Comparison of ENCODE assay signal across 8 cellular contexts in genomic region chr14:58638231-58639205, GRCh38. TPM values are rescaled to one million over a fixed set of nuclear protein-coding genes. Genes with fewer than 3 reads are reported as not detected.
DNase-seq lines count a peak whose midpoint lies in the region; ATAC-seq and TF ChIP-seq lines count a peak whose summit lies in the region.

No MANE protein-coding gene starts in this region.

- no peaks in the 10 kb centered on the region for H3K9me3 ChIP-seq in CD4-positive, alpha-beta memory T cell (ENCODE audit: control insufficient read depth in 1 of 2, low read length in 2 of 2)
- H3K9me3 ChIP-seq in endocrine pancreas (ENCODE audit: control insufficient read depth, low read length) (no peaks in the 10 kb centered on the region), suprapubic skin (no peaks in the 10 kb centered on the region)

- H3K4me3 ChIP-seq in CD4-positive, alpha-beta memory T cell (ENCODE audit: low read length in 2 of 2): no peak overlapping the region
- H3K4me3 ChIP-seq in WI38 (ENCODE audit: low read depth, low read length) (peak overlapping the region; percentile 74), endocrine pancreas (ENCODE audit: control insufficient read depth, insufficient read depth, low read length) (peak overlapping the region; percentile 54), suprapubic skin (peak overlapping the region; percentile 78)

- H3K27me3 Mint-ChIP-seq in CD4-positive, alpha-beta memory T cell: peaks cover 31 to 50% of the 10 kb centered on the region in 2 donors
- H3K27me3 Mint-ChIP-seq in mesothelial cell of epicardium (ENCODE audit: low read depth): no peaks in the 10 kb centered on the region

- CTCF ChIA-PET in CD4-positive, alpha-beta memory T cell (lab: Charles Lee; ENCODE audit: partially characterized antibody): no interaction called here

- no peak overlapping the region for H3K27ac ChIP-seq in CD4-positive, alpha-beta memory T cell (ENCODE audit: low read depth, low read length)
- peak overlapping the region; percentile 89 for H3K27ac ChIP-seq in suprapubic skin

- POLR2A ChIA-PET in CD4-positive, alpha-beta memory T cell (lab: Charles Lee; ENCODE audit: partially characterized antibody): interaction anchor here (0.7 kb wide), 1 partner anchor 39 kb away, joined by 3 read pairs; no protein-coding TSS in a partner anchor

- TF ChIP-seq POLR2A in suprapubic skin (IDR thresholded peaks at IDR 0.05): no peak

- H3K36me3 Mint-ChIP-seq in CD4-positive, alpha-beta memory T cell: peaks cover 0 to 2% of the 10 kb centered on the region in 2 donors
- H3K36me3 Mint-ChIP-seq in mesothelial cell of epicardium: peaks cover 18% of the 10 kb centered on the region

- H3K4me1 ChIP-seq in CD4-positive, alpha-beta memory T cell (ENCODE audit: insufficient read depth, low read length): peaks cover 9% of the 10 kb centered on the region
- peaks cover 8% of the 10 kb centered on the region for H3K4me1 ChIP-seq in endocrine pancreas (ENCODE audit: control insufficient read depth, insufficient read depth, low read length)
- peaks cover 28% of the 10 kb centered on the region for H3K4me1 ChIP-seq in suprapubic skin

- peaks cover 6 to 29% (median 18%) of the 10 kb centered on the region in 4 donors for H3K4me1 Mint-ChIP-seq in CD4-positive, alpha-beta memory T cell
- H3K4me1 Mint-ChIP-seq in mesothelial cell of epicardium: peaks cover 63% of the 10 kb centered on the region

- H3K36me3 ChIP-seq in CD4-positive, alpha-beta memory T cell (ENCODE audit: insufficient read depth, low read length): no peaks in the 10 kb centered on the region
- H3K36me3 ChIP-seq in endocrine pancreas (ENCODE audit: control insufficient read depth, insufficient read depth, low read length): no peaks in the 10 kb centered on the region
- H3K36me3 ChIP-seq in suprapubic skin: no peaks in the 10 kb centered on the region

- peaks cover 23% of the 10 kb centered on the region for H3K27me3 ChIP-seq in CD4-positive, alpha-beta memory T cell (ENCODE audit: insufficient read depth, low read length)
- H3K27me3 ChIP-seq in endocrine pancreas (ENCODE audit: control insufficient read depth, insufficient read depth, low read length) (peaks cover 8% of the 10 kb centered on the region), suprapubic skin (no peaks in the 10 kb centered on the region)

- H3K9ac ChIP-seq in endocrine pancreas (ENCODE audit: control insufficient read depth, insufficient read depth, low read length): no peak overlapping the region

- peak in 1 of 5 donors; percentile 15 for DNase-seq in CD4-positive, alpha-beta memory T cell
- peak; percentile 20 to 65 for DNase-seq in mesothelial cell of epicardium (ENCODE audit: low spot score in 2 of 2, unreplicated experiment in 2 of 2)
- peak in 1 of 2 donors; percentile 64 for DNase-seq in suprapubic skin (ENCODE audit: low spot score in 2 of 2)
- DNase-seq in NCI-H226: no peak

- peak overlapping the region; percentile 67 to 82 (median 78) for H3K4me3 Mint-ChIP-seq in CD4-positive, alpha-beta memory T cell
- peak overlapping the region; percentile 87 for H3K4me3 Mint-ChIP-seq in mesothelial cell of epicardium

- H3K9me3 Mint-ChIP-seq in CD4-positive, alpha-beta memory T cell: no peaks in the 10 kb centered on the region
- H3K9me3 Mint-ChIP-seq in mesothelial cell of epicardium: no peaks in the 10 kb centered on the region

- peak; percentile 23 for ATAC-seq in GM19043 (IDR thresholded peaks at IDR 0.05; ENCODE audit: low read depth, unreplicated experiment)
- peak; percentile 31 for ATAC-seq in HG03159 (IDR thresholded peaks at IDR 0.05; ENCODE audit: unreplicated experiment)

- H3K27ac Mint-ChIP-seq in CD4-positive, alpha-beta memory T cell: no peak overlapping the region
- H3K27ac Mint-ChIP-seq in mesothelial cell of epicardium: peak overlapping the region; percentile 91

- TF ChIP-seq EP300 in suprapubic skin (IDR thresholded peaks at IDR 0.05): no peak

- intact Hi-C loops in CD4-positive, alpha-beta memory T cell (cut with micrococcal nuclease): loop anchor here (1.0 to 5.0 kb wide), 2 partner anchors 66 to 137 kb away; no protein-coding TSS in a partner anchor

- TF ChIP-seq CTCF in WI38 (IDR thresholded peaks at IDR 0.05; ENCODE audit: low read depth, low read length) (0 out of 2 replicates have a peak, but pooled peaks have one; percentile 8), mesothelial cell of epicardium (IDR thresholded peaks at IDR 0.05; ENCODE audit: unreplicated experiment) (no peak), suprapubic skin (IDR thresholded peaks at IDR 0.05) (no peak)

- WGBS in suprapubic skin: 2% methylated on average over 30 of the region's 75 CpGs

RNA-seq across cellular contexts. Expression of gene DACT1, which starts 0.8 kb away (rescaled TPM):
- 1 to 10 TPM; 1.4 to 1.8 TPM for total RNA-seq in CD4-positive, alpha-beta memory T cell
- 1 to 10 TPM; 1.1 to 8.0 TPM for polyA plus RNA-seq in CD4-positive, alpha-beta memory T cell
- total RNA-seq in mesothelial cell of epicardium (57.8 to 61.7 TPM (median 59.2 TPM) in 3 replicates), suprapubic skin (1 to 10 TPM; 1.8 to 5.1 (median 3.3) TPM)

Comparison
In these comparisons a context has a peak if more than half of its experiments do, and no peak if none do; other contexts are left out.
1. H3K4me3 ChIP-seq: peak in WI38 (single experiment), endocrine pancreas (single experiment) and suprapubic skin (single experiment); none in CD4-positive, alpha-beta memory T cell (0 of 2).